27 cellular contexts compared by ENCODE assay signal in the genomic region with DNA sequence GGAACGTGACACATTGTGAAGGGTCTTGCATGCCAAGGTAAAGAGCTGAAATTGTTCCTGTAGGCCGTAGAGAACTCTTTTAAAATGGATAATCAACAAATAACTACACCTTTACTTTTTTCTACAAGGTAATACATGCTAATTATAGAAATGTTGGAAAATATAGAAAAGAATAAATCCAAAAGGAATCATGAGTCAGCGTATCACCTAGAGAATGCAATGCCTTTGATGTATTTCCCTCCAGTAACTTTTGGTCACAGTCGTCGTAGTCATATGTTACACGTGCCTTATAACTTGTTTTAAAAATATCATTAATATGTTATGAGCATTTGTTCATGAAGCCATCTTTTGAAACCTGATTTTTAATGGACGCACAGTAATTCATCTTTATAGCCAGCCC.
"Had no signal": no experiment of that assay in that cellular context is flagged by ENCODE, and none has a peak within 500 bp of the region (broad histone marks: within the 10 kb centered on the region; RNA-seq: fewer than 3 reads in every experiment).

No MANE protein-coding gene starts in this region.

- H3K27me3 ChIP-seq: ovary, thyroid gland, tibial nerve, upper lobe of left lung, vagina had no signal

- H3K4me1 ChIP-seq: parathyroid adenoma, psoas muscle, spleen, tibial nerve, upper lobe of left lung, vagina had no signal

- H3K36me3 ChIP-seq: neural progenitor cell, ovary, spleen, stomach, thoracic aorta, thyroid gland, tibial nerve, upper lobe of left lung, vagina had no signal

- DNase-seq: natural killer cell; occipital lobe; ovary; posterior cingulate gyrus; psoas muscle; right cardiac atrium; spleen; stimulated activated CD4-positive, alpha-beta T cell treated with anti-CD3 and anti-CD28 coated beads, Interleukin-12 subunit alpha, Interleukin-12 subunit beta, amount 100 ng/mL, for 4 hours; stimulated activated CD4-positive, alpha-beta T cell treated with anti-CD3 and anti-CD28 coated beads, Interleukin-1b, Interleukin-23, amount 100 ng/mL, for 48 hours; stimulated activated CD4-positive, alpha-beta T cell treated with anti-CD3 and anti-CD28 coated beads, Interleukin-2, amount 100 ng/mL, for 48 hours; stimulated activated CD4-positive, alpha-beta T cell treated with anti-CD3 and anti-CD28 coated beads, Interleukin-4, amount 100 ng/mL, for 24 hours; stimulated activated naive B cell treated with anti-CD40 and anti-IgM and Interleukin-4, amounts not matched to agents 10 μg/mL and 1 μg/mL and 100 μg/mL, for 72 hours; stimulated activated naive CD4-positive, alpha-beta T cell treated with Interleukin-2 at 50 U/mL for 16 hours; stomach; thyroid gland; trophoblast cell; upper lobe of left lung had no signal

- ATAC-seq: natural killer cell; psoas muscle; right cardiac atrium; sciatic nerve; stimulated activated effector memory CD8-positive, alpha-beta T cell treated with anti-CD3 and anti-CD28 coated beads, Interleukin-12 subunit alpha, Interleukin-12 subunit beta, amount 100 ng/mL, for 72 hours; stimulated activated naive B cell treated with anti-CD40 and anti-IgM and Interleukin-4, amounts not matched to agents 10 μg/mL and 1 μg/mL and 100 μg/mL, for 72 hours had no signal

- H3K27ac ChIP-seq: neural progenitor cell, ovary, parathyroid adenoma, psoas muscle, skin epidermis, spleen, stomach, thoracic aorta, thyroid gland, tibial nerve, upper lobe of left lung had no signal

- H3K4me3 ChIP-seq: neural progenitor cell, ovary, psoas muscle, skin epidermis, smooth muscle cell, spleen, stomach, thoracic aorta, thyroid gland, tibial nerve, upper lobe of left lung, vagina had no signal

- H3K4me2 ChIP-seq: neural progenitor cell, smooth muscle cell had no signal

- FAIRE-seq: urothelium cell line had no signal

- H3K79me2 ChIP-seq: parathyroid adenoma had no signal

- H2AFZ ChIP-seq: neural progenitor cell, parathyroid adenoma had no signal

- H3K9ac ChIP-seq: neural progenitor cell, parathyroid adenoma had no signal

- H3K9me3 ChIP-seq: ovary, psoas muscle, spleen, stomach, thoracic aorta, thyroid gland, tibial nerve, upper lobe of left lung, vagina had no signal
